In genomic region chr7:41114166-41114565, GRCh38 we compare ENCODE assay signal across 35 cellular contexts.
A peak's percentile ranks its signal among the peaks of the same experiment; 100 is the strongest.
DNase-seq lines count a peak whose midpoint lies in the region; ATAC-seq, FAIRE-seq and TF ChIP-seq lines count a peak whose summit lies in the region.
"Had no signal": no experiment of that assay in that cellular context is flagged by ENCODE, and none has a peak within 500 bp of the region (broad histone marks: within the 10 kb centered on the region; RNA-seq: fewer than 3 reads in every experiment).

No MANE protein-coding gene starts in this region.

- H3F3A ChIP-seq in GM23248 (ENCODE audit: insufficient read depth) (no peaks in the 10 kb centered on the region), smooth muscle cell (ENCODE audit: low read depth) (no peaks in the 10 kb centered on the region)

- H3K9me3 ChIP-seq in GM23248 (ENCODE audit: low read depth), result no peaks in the 10 kb centered on the region
- no peaks in the 10 kb centered on the region for H3K9me3 ChIP-seq in astrocyte (ENCODE audit: insufficient read depth, low read depth, low read length)
- no peaks in the 10 kb centered on the region for H3K9me3 ChIP-seq in smooth muscle cell (replicated peaks; ENCODE audit: low read depth)
- H3K9me3 ChIP-seq: gastrocnemius medialis, pancreas, upper lobe of right lung had no signal

- H3K9ac ChIP-seq in GM23248, result no peak overlapping the region
- no peak overlapping the region for H3K9ac ChIP-seq in astrocyte (ENCODE audit: low read length)
- H3K9ac ChIP-seq in smooth muscle cell (ENCODE audit: low read depth), result no peak overlapping the region
- H3K9ac ChIP-seq: neural progenitor cell had no signal

- no peak for FAIRE-seq in astrocyte (lab: Jason Lieb, UNC)
- FAIRE-seq: colon, GM18507, GM19239, pancreas had no signal

- H3K27me3 ChIP-seq in GM23248 (replicated peaks; ENCODE audit: insufficient read depth) (no peaks in the 10 kb centered on the region), astrocyte (ENCODE audit: insufficient read depth, low read length) (no peaks in the 10 kb centered on the region), smooth muscle cell (ENCODE audit: low read depth) (no peaks in the 10 kb centered on the region)
- H3K27me3 ChIP-seq: gastrocnemius medialis, pancreas, upper lobe of right lung had no signal

- peaks cover 27% of the 10 kb centered on the region for H3K4me1 Mint-ChIP-seq in astrocyte (ENCODE audit: low read depth, unreplicated experiment)
- H3K4me1 Mint-ChIP-seq: activated CD4-positive, alpha-beta memory T cell treated with anti-CD3 and anti-CD28 coated beads, Interleukin-2, amount 10 ng/mL, durations not matched to agents 7 days and 5 days; activated naive CD4-positive, alpha-beta T cell treated with anti-CD3 and anti-CD28 coated beads, Interleukin-2, amount 10 ng/mL, durations not matched to agents 7 days and 5 days; CD14-positive monocyte; immature natural killer cell; memory B cell; neural progenitor cell had no signal

- no peaks in the 10 kb centered on the region for H3K36me3 Mint-ChIP-seq in astrocyte (ENCODE audit: low read depth, unreplicated experiment)
- H3K36me3 Mint-ChIP-seq: activated naive CD4-positive, alpha-beta T cell treated with anti-CD3 and anti-CD28 coated beads, Interleukin-2, amount 10 ng/mL, durations not matched to agents 7 days and 5 days; CD14-positive monocyte; immature natural killer cell; memory B cell; neural progenitor cell had no signal

- H3K4me3 ChIP-seq in GM23248, result no peak overlapping the region
- H3K4me3 ChIP-seq in astrocyte (ENCODE audit: insufficient read depth, low read depth, low read length), result no peak overlapping the region
- no peak overlapping the region for H3K4me3 ChIP-seq in smooth muscle cell
- H3K4me3 ChIP-seq: gastrocnemius medialis, neural progenitor cell, pancreas, skin epidermis, upper lobe of right lung had no signal

- H3K4me2 ChIP-seq in GM23248 (ENCODE audit: unreplicated experiment), result no peak overlapping the region
- H3K4me2 ChIP-seq in astrocyte (ENCODE audit: low read length), result no peak overlapping the region
- peak overlapping the region; percentile 2 for H3K4me2 ChIP-seq in smooth muscle cell
- H3K4me2 ChIP-seq: neural progenitor cell had no signal

- no peak overlapping the region for H3K27ac Mint-ChIP-seq in astrocyte (ENCODE audit: unreplicated experiment)
- H3K27ac Mint-ChIP-seq: activated CD4-positive, alpha-beta memory T cell treated with anti-CD3 and anti-CD28 coated beads, Interleukin-2, amount 10 ng/mL, durations not matched to agents 7 days and 5 days; activated naive CD4-positive, alpha-beta T cell treated with anti-CD3 and anti-CD28 coated beads, Interleukin-2, amount 10 ng/mL, durations not matched to agents 7 days and 5 days; activated T-helper 1 cell treated with anti-CD3 and anti-CD28 coated beads, Interleukin-12 subunit alpha, Interleukin-12 subunit beta, Interleukin-2, Interleukin-4 antibody, amounts not matched to agents 30 ng/mL and 10 ng/mL and 1 ng/mL, durations not matched to agents 14 hours and 24 hours and 36 hours; CD14-positive monocyte; immature natural killer cell; memory B cell; neural progenitor cell had no signal

- no peaks in the 10 kb centered on the region for H3K9me2 ChIP-seq in GM23248 (ENCODE audit: insufficient read depth)

- no peak for ATAC-seq in GM19452 (IDR thresholded peaks at IDR 0.05; ENCODE audit: unreplicated experiment)
- ATAC-seq: gastrocnemius medialis, pancreas, upper lobe of right lung had no signal

- H3K36me3 ChIP-seq in GM23248 (ENCODE audit: low read depth) (no peaks in the 10 kb centered on the region), astrocyte (ENCODE audit: insufficient read depth, low read length) (no peaks in the 10 kb centered on the region), smooth muscle cell (ENCODE audit: low read depth) (no peaks in the 10 kb centered on the region)
- H3K36me3 ChIP-seq: gastrocnemius medialis, neural progenitor cell, pancreas, upper lobe of right lung had no signal

- H4K20me1 ChIP-seq in GM23248 (ENCODE audit: insufficient read depth) (no peaks in the 10 kb centered on the region), astrocyte (ENCODE audit: insufficient read depth, low read length) (no peaks in the 10 kb centered on the region), smooth muscle cell (ENCODE audit: low read depth) (no peaks in the 10 kb centered on the region)

- no peak for TF ChIP-seq CTCF in astrocyte (IDR thresholded peaks at IDR 0.05; ENCODE audit: insufficient read depth, low read depth, low read length)
- no peak for TF ChIP-seq CTCF in smooth muscle cell (IDR thresholded peaks at IDR 0.05; ENCODE audit: borderline replicate concordance, insufficient read depth, poor library complexity, severe bottlenecking)

- 0 out of 2 replicates have a peak, but pooled peaks cover 6% of the 10 kb centered on the region for H3K4me1 ChIP-seq in GM23248 (ENCODE audit: insufficient read depth)
- H3K4me1 ChIP-seq in astrocyte (ENCODE audit: insufficient read depth, low read length), result peaks cover 3% of the 10 kb centered on the region
- peaks cover 4% of the 10 kb centered on the region for H3K4me1 ChIP-seq in smooth muscle cell (ENCODE audit: low read depth)
- H3K4me1 ChIP-seq: gastrocnemius medialis, pancreas, upper lobe of right lung had no signal

- 0 to 13% methylated on average over 1 of the region's 1 CpG for WGBS in GM23248 (ENCODE audit: low coverage in 1 of 2, low lambda C conversion rate in 2 of 2, missing lambda C conversion rate in 2 of 2), 2 experiments
- WGBS in smooth muscle cell (ENCODE audit: low lambda C conversion rate), result 8% methylated on average over 1 of the region's 1 CpG

- in situ Hi-C loops in GM23248 (cut with MboI), result no loop called here

- H3K79me2 ChIP-seq in GM23248 (ENCODE audit: insufficient read depth) (no peaks in the 10 kb centered on the region), astrocyte (ENCODE audit: insufficient read depth, low read length) (no peaks in the 10 kb centered on the region), smooth muscle cell (ENCODE audit: low read depth) (no peaks in the 10 kb centered on the region)

- H3K4me3 Mint-ChIP-seq in astrocyte (ENCODE audit: unreplicated experiment), result no peak overlapping the region
- H3K4me3 Mint-ChIP-seq: activated CD4-positive, alpha-beta memory T cell treated with anti-CD3 and anti-CD28 coated beads, Interleukin-2, amount 10 ng/mL, durations not matched to agents 7 days and 5 days; activated naive CD4-positive, alpha-beta T cell treated with anti-CD3 and anti-CD28 coated beads, Interleukin-2, amount 10 ng/mL, durations not matched to agents 7 days and 5 days; activated T-helper 1 cell treated with anti-CD3 and anti-CD28 coated beads, Interleukin-12 subunit alpha, Interleukin-12 subunit beta, Interleukin-2, Interleukin-4 antibody, amounts not matched to agents 30 ng/mL and 10 ng/mL and 1 ng/mL, durations not matched to agents 14 hours and 24 hours and 36 hours; CD14-positive monocyte; immature natural killer cell; memory B cell; neural progenitor cell had no signal

- H3K27ac ChIP-seq in GM23248, result no peak overlapping the region
- no peak overlapping the region for H3K27ac ChIP-seq in astrocyte (ENCODE audit: low read depth, low read length)
- H3K27ac ChIP-seq in smooth muscle cell (ENCODE audit: low read depth), result peak overlapping the region; percentile 66
- H3K27ac ChIP-seq: gastrocnemius medialis, neural progenitor cell, pancreas, skin epidermis, upper lobe of right lung had no signal

- DNase-seq in GM23248 (peak; percentile 34), astrocyte (ENCODE audit: low read depth) (peak; percentile 61), fibroblast of peridontal ligament (ENCODE audit: extremely low read depth) (peak; percentile 58), smooth muscle cell (lab: John Stamatoyannopoulos, UW; ENCODE audit: unreplicated experiment) (no peak), NCI-H526 (lab: John Stamatoyannopoulos, UW) (no peak), COLO829 (ENCODE audit: low spot score) (no peak)
- DNase-seq: activated CD4-positive, alpha-beta memory T cell treated with anti-CD3 and anti-CD28 coated beads, Interleukin-2, amount 10 ng/mL, durations not matched to agents 7 days and 5 days; activated CD4-positive, CD25-positive, alpha-beta regulatory T cell treated with anti-CD3 and anti-CD28 coated beads, Interleukin-2, amount 50 U/mL, for 72 hours; activated CD8-positive, alpha-beta memory T cell treated with anti-CD3 and anti-CD28 coated beads, Interleukin-2, amount 50 U/mL, for 4 hours; activated naive CD4-positive, alpha-beta T cell treated with anti-CD3 and anti-CD28 coated beads, Interleukin-2, amount 10 ng/mL, durations not matched to agents 7 days and 5 days; amygdala; effector CD8-positive, alpha-beta T cell; EL; erythroblast; gastrocnemius medialis; hypothalamus; immature natural killer cell; NCI-H1092 treated with DMSO at 0.1 percent for 48 hours; NCI-H187; NCI-H2171; NCI-H510A treated with DMSO at 0.1 percent for 48 hours; pancreas; retina; Right ventricle myocardium superior; stimulated activated naive CD4-positive, alpha-beta T cell; upper lobe of right lung had no signal

- no peaks in the 10 kb centered on the region for H3K9me3 Mint-ChIP-seq in astrocyte (ENCODE audit: unreplicated experiment)
- H3K9me3 Mint-ChIP-seq: activated naive CD4-positive, alpha-beta T cell treated with anti-CD3 and anti-CD28 coated beads, Interleukin-2, amount 10 ng/mL, durations not matched to agents 7 days and 5 days; activated T-helper 1 cell treated with anti-CD3 and anti-CD28 coated beads, Interleukin-12 subunit alpha, Interleukin-12 subunit beta, Interleukin-2, Interleukin-4 antibody, amounts not matched to agents 30 ng/mL and 10 ng/mL and 1 ng/mL, durations not matched to agents 14 hours and 24 hours and 36 hours; memory B cell; neural progenitor cell had no signal

- H3K27me3 Mint-ChIP-seq in astrocyte (ENCODE audit: low read depth, unreplicated experiment), result no peaks in the 10 kb centered on the region
- H3K27me3 Mint-ChIP-seq: activated CD4-positive, alpha-beta memory T cell treated with anti-CD3 and anti-CD28 coated beads, Interleukin-2, amount 10 ng/mL, durations not matched to agents 7 days and 5 days; activated naive CD4-positive, alpha-beta T cell treated with anti-CD3 and anti-CD28 coated beads, Interleukin-2, amount 10 ng/mL, durations not matched to agents 7 days and 5 days had no signal

- H2AFZ ChIP-seq in GM23248 (no peak overlapping the region), astrocyte (ENCODE audit: low read depth, low read length) (no peak overlapping the region), smooth muscle cell (ENCODE audit: low read depth) (no peak overlapping the region)
- H2AFZ ChIP-seq: neural progenitor cell had no signal

Comparison
In these comparisons a context has a peak if more than half of its experiments do, and no peak if none do; other contexts are left out.
1. DNase-seq: peak in GM23248 (single experiment), astrocyte (single experiment) and fibroblast of peridontal ligament (single experiment); none in smooth muscle cell (single experiment), NCI-H526 (0 of 2) and COLO829 (single experiment).